21 cellular contexts compared by ENCODE assay signal in genomic region chr6:40232698-40233097, GRCh38.
"Had no signal": no experiment of that assay in that cellular context is flagged by ENCODE, and none has a peak within 500 bp of the region (broad histone marks: within the 10 kb centered on the region; RNA-seq: fewer than 3 reads in every experiment).

No MANE protein-coding gene starts in this region.

- H3K9me3 ChIP-seq: gastrocnemius medialis, neutrophil, sigmoid colon, suprapubic skin, thyroid gland had no signal

- H3K27ac Mint-ChIP-seq: naive B cell, type B pancreatic cell had no signal

- H3K4me3 Mint-ChIP-seq: naive B cell, type B pancreatic cell had no signal

- H3K4me1 Mint-ChIP-seq: naive B cell had no signal

- DNase-seq: effector memory CD4-positive, alpha-beta T cell; gastrocnemius medialis; glutamatergic neuron; left colon; left ventricle myocardium superior; mesenchymal stem cell; naive B cell; posterior cingulate gyrus; sigmoid colon; stimulated activated naive CD8-positive, alpha-beta T cell treated with anti-CD3 and anti-CD28 coated beads, Interleukin-15, Interleukin-2, amounts not matched to agents 100 U/mL and 50 U/mL, for 24 hours; thyroid gland had no signal

- H3K27me3 ChIP-seq: neutrophil, right atrium auricular region, thyroid gland had no signal

- H3K4me1 ChIP-seq: esophagus muscularis mucosa, gastrocnemius medialis, right atrium auricular region, sigmoid colon, suprapubic skin, thyroid gland had no signal

- ATAC-seq: gastrocnemius medialis; left colon; left ventricle myocardium superior; stimulated activated naive CD8-positive, alpha-beta T cell treated with anti-CD3 and anti-CD28 coated beads, Interleukin-15, Interleukin-2, amounts not matched to agents 100 U/mL and 50 U/mL, for 24 hours had no signal

- H3K4me3 ChIP-seq: esophagus muscularis mucosa, gastrocnemius medialis, lung, right atrium auricular region, sigmoid colon, skin epidermis, suprapubic skin, thyroid gland had no signal

- H3K27ac ChIP-seq: epithelial cell of prostate, esophagus muscularis mucosa, gastrocnemius medialis, neutrophil, right atrium auricular region, sigmoid colon, skin epidermis, suprapubic skin, thyroid gland had no signal

- H3K36me3 Mint-ChIP-seq: type B pancreatic cell had no signal

- FAIRE-seq: endometrium, urothelium cell line had no signal

- H3K36me3 ChIP-seq: esophagus muscularis mucosa, gastrocnemius medialis, neutrophil, right atrium auricular region, sigmoid colon, suprapubic skin, thyroid gland had no signal
